23 cellular contexts compared by ENCODE assay signal in the genomic region with DNA sequence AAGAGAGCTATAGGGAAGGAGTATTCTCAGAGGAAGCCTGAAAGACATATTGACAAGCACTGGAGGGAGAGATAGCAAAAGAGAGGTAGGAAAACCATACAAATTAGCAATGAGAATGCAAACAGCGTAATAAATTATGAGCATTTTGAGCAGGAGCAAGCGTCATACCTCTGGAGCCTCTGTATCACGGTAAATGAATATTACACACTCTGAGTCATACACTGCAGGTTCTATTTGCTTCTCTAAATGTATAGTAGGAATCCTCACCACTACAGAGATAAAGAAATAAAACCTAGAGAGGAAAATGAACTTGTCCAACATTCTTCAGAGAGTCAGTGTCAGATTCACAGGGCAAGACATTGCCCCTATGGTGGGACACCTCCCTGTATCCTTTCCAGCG. TPM values are rescaled to one million over a fixed set of nuclear protein-coding genes. Genes with fewer than 3 reads are reported as not detected.
"Had no signal": no experiment of that assay in that cellular context is flagged by ENCODE, and none has a peak within 500 bp of the region (broad histone marks: within the 10 kb centered on the region; RNA-seq: fewer than 3 reads in every experiment).

No MANE protein-coding gene starts in this region.

- DNase-seq: activated CD4-positive, alpha-beta memory T cell treated with anti-CD3 and anti-CD28 coated beads for 36 hours; activated CD4-positive, alpha-beta T cell treated with anti-CD3 and anti-CD28 coated beads, Interleukin-2, amount 10 ng/mL, durations not matched to agents 7 days and 5 days; activated CD4-positive, CD25-positive, alpha-beta regulatory T cell; activated CD8-positive, alpha-beta memory T cell treated with anti-CD3 and anti-CD28 coated beads for 24 hours; activated gamma-delta T cell; activated naive CD4-positive, alpha-beta T cell treated with anti-CD3 and anti-CD28 coated beads, Interleukin-2, amount 10 ng/mL, durations not matched to agents 7 days and 5 days; activated naive CD8-positive, alpha-beta T cell treated with anti-CD3 and anti-CD28 coated beads for 36 hours; activated T-cell treated with anti-CD3 and anti-CD28 coated beads, Interleukin-2, amount 50 U/mL, for 48 hours; cortex of kidney; NCI-H1048; NCI-H1417; NCI-H1930; NCI-H2171; NCI-H2227 treated with DMSO at 0.1 percent for 48 hours; NCI-H526; NCI-H82; SIG-M5; T-helper 17 cell; T-helper 9 cell had no signal

- H3K36me3 Mint-ChIP-seq: activated CD4-positive, alpha-beta memory T cell treated with anti-CD3 and anti-CD28 coated beads for 36 hours; activated naive CD4-positive, alpha-beta T cell treated with anti-CD3 and anti-CD28 coated beads, Interleukin-2, amount 10 ng/mL, durations not matched to agents 7 days and 5 days; activated naive CD8-positive, alpha-beta T cell treated with anti-CD3 and anti-CD28 coated beads for 36 hours had no signal

- ATAC-seq: activated T-helper 17 cell treated with anti-CD3 and anti-CD28 coated beads, Interleukin-2, amount 50 U/mL, for 72 hours; T-helper 17 cell had no signal

- H3K9me3 Mint-ChIP-seq: activated CD4-positive, alpha-beta memory T cell treated with anti-CD3 and anti-CD28 coated beads for 36 hours; activated CD4-positive, alpha-beta T cell treated with anti-CD3 and anti-CD28 coated beads, Interleukin-2, amount 10 ng/mL, durations not matched to agents 7 days and 5 days; activated naive CD4-positive, alpha-beta T cell treated with anti-CD3 and anti-CD28 coated beads, Interleukin-2, amount 10 ng/mL, durations not matched to agents 7 days and 5 days; activated naive CD8-positive, alpha-beta T cell treated with anti-CD3 and anti-CD28 coated beads for 36 hours; activated T-helper 17 cell treated with anti-CD3 and anti-CD28 coated beads, Interleukin-2, amount 50 U/mL, for 72 hours; central memory CD8-positive, alpha-beta T cell had no signal

- H3K27me3 Mint-ChIP-seq: activated CD4-positive, alpha-beta memory T cell treated with anti-CD3 and anti-CD28 coated beads for 36 hours; activated CD4-positive, alpha-beta T cell treated with anti-CD3 and anti-CD28 coated beads, Interleukin-2, amount 10 ng/mL, durations not matched to agents 7 days and 5 days; activated naive CD4-positive, alpha-beta T cell treated with anti-CD3 and anti-CD28 coated beads, Interleukin-2, amount 10 ng/mL, durations not matched to agents 7 days and 5 days; activated naive CD8-positive, alpha-beta T cell treated with anti-CD3 and anti-CD28 coated beads for 36 hours; activated T-helper 17 cell treated with anti-CD3 and anti-CD28 coated beads, Interleukin-2, amount 50 U/mL, for 72 hours; central memory CD8-positive, alpha-beta T cell; T-helper 17 cell had no signal

- H3K4me1 Mint-ChIP-seq: activated CD4-positive, alpha-beta T cell treated with anti-CD3 and anti-CD28 coated beads, Interleukin-2, amount 10 ng/mL, durations not matched to agents 7 days and 5 days; activated naive CD4-positive, alpha-beta T cell treated with anti-CD3 and anti-CD28 coated beads, Interleukin-2, amount 10 ng/mL, durations not matched to agents 7 days and 5 days; activated naive CD8-positive, alpha-beta T cell treated with anti-CD3 and anti-CD28 coated beads for 36 hours; activated T-helper 17 cell treated with anti-CD3 and anti-CD28 coated beads, Interleukin-2, amount 50 U/mL, for 72 hours; central memory CD8-positive, alpha-beta T cell; T-helper 17 cell had no signal

- H3K27ac Mint-ChIP-seq: activated CD4-positive, alpha-beta memory T cell treated with anti-CD3 and anti-CD28 coated beads for 36 hours; activated CD4-positive, alpha-beta T cell treated with anti-CD3 and anti-CD28 coated beads, Interleukin-2, amount 10 ng/mL, durations not matched to agents 7 days and 5 days; activated naive CD4-positive, alpha-beta T cell treated with anti-CD3 and anti-CD28 coated beads, Interleukin-2, amount 10 ng/mL, durations not matched to agents 7 days and 5 days; activated naive CD8-positive, alpha-beta T cell treated with anti-CD3 and anti-CD28 coated beads for 36 hours; activated T-helper 17 cell treated with anti-CD3 and anti-CD28 coated beads, Interleukin-2, amount 50 U/mL, for 72 hours; T-helper 17 cell had no signal

- H3K27ac ChIP-seq: VCaP had no signal

- H3K4me3 Mint-ChIP-seq: activated CD4-positive, alpha-beta memory T cell treated with anti-CD3 and anti-CD28 coated beads for 36 hours; activated CD4-positive, alpha-beta T cell treated with anti-CD3 and anti-CD28 coated beads, Interleukin-2, amount 10 ng/mL, durations not matched to agents 7 days and 5 days; activated naive CD4-positive, alpha-beta T cell treated with anti-CD3 and anti-CD28 coated beads, Interleukin-2, amount 10 ng/mL, durations not matched to agents 7 days and 5 days; activated naive CD8-positive, alpha-beta T cell treated with anti-CD3 and anti-CD28 coated beads for 36 hours; activated T-helper 17 cell treated with anti-CD3 and anti-CD28 coated beads, Interleukin-2, amount 50 U/mL, for 72 hours; central memory CD8-positive, alpha-beta T cell; T-helper 17 cell had no signal

RNA-seq across cellular contexts. Expression of a gene that starts 46.4 kb away (rescaled TPM):
- total RNA-seq: activated CD4-positive, alpha-beta memory T cell treated with anti-CD3 and anti-CD28 coated beads for 36 hours; activated CD4-positive, alpha-beta T cell treated with anti-CD3 and anti-CD28 coated beads, Interleukin-2, amount 10 ng/mL, durations not matched to agents 7 days and 5 days; activated naive CD8-positive, alpha-beta T cell treated with anti-CD3 and anti-CD28 coated beads for 36 hours; activated T-helper 17 cell treated with anti-CD3 and anti-CD28 coated beads, Interleukin-2, amount 50 U/mL, for 72 hours; OCI-LY7 had no signal
